ENCODE assay signal across 28 cellular contexts in genomic region chr7:88293866-88294265, GRCh38. TPM values are rescaled to one million over a fixed set of nuclear protein-coding genes. Genes with fewer than 3 reads are reported as not detected.
"Had no signal": no experiment of that assay in that cellular context is flagged by ENCODE, and none has a peak within 500 bp of the region (broad histone marks: within the 10 kb centered on the region; RNA-seq: fewer than 3 reads in every experiment).

No MANE protein-coding gene starts in this region.

- ATAC-seq: effector memory CD8-positive, alpha-beta T cell; esophagus mucosa; foreskin keratinocyte; gastrocnemius medialis; gastroesophageal sphincter; heart left ventricle; heart right ventricle had no signal

- DNase-seq: colonic mucosa; cortex of kidney; dermis blood vessel endothelial cell; dorsolateral prefrontal cortex; effector CD4-positive, alpha-beta T cell; effector CD8-positive, alpha-beta T cell; effector memory CD4-positive, alpha-beta T cell; effector memory CD8-positive, alpha-beta T cell; endodermal cell; erythroblast; esophagus squamous epithelium; foreskin fibroblast; foreskin keratinocyte; foreskin melanocyte; gastrocnemius medialis; glutamatergic neuron; head of caudate nucleus; heart left ventricle; heart right ventricle had no signal

- FAIRE-seq: endometrium, endothelial cell of umbilical vein, frontal cortex had no signal

- H3K4me1 ChIP-seq: colonic mucosa, esophagus muscularis mucosa, gastrocnemius medialis, gastroesophageal sphincter had no signal

- H3K27me3 ChIP-seq: colonic mucosa, dorsolateral prefrontal cortex, esophagus muscularis mucosa, esophagus squamous epithelium, foreskin keratinocyte, gastrocnemius medialis, gastroesophageal sphincter, heart left ventricle, heart right ventricle had no signal

- H3K4me3 ChIP-seq: colonic mucosa, coronary artery, dorsolateral prefrontal cortex, esophagus muscularis mucosa, esophagus squamous epithelium, gastrocnemius medialis, gastroesophageal sphincter, heart left ventricle, heart right ventricle had no signal

- H3K9me3 ChIP-seq: colonic mucosa, esophagus muscularis mucosa, esophagus squamous epithelium, gastrocnemius medialis, gastroesophageal sphincter, heart left ventricle, heart right ventricle had no signal

- H3K36me3 ChIP-seq: colonic mucosa, esophagus muscularis mucosa, esophagus squamous epithelium, gastrocnemius medialis, gastroesophageal sphincter had no signal

- H3K27ac ChIP-seq: colonic mucosa, coronary artery, dorsolateral prefrontal cortex, esophagus muscularis mucosa, esophagus squamous epithelium, foreskin keratinocyte, gastrocnemius medialis, gastroesophageal sphincter, heart left ventricle, heart right ventricle had no signal

RNA-seq across cellular contexts. Expression of gene STEAP4, which starts 12.8 kb away (rescaled TPM):
- total RNA-seq: dermis blood vessel endothelial cell, dermis microvascular lymphatic vessel endothelial cell, endodermal cell, endothelial cell of umbilical vein, glomerular endothelial cell had no signal
- polyA plus RNA-seq: endothelial cell of umbilical vein had no signal
